10 cellular contexts compared by ENCODE assay signal in genomic region chrX:71195959-71196727, GRCh38. TPM values are rescaled to one million over a fixed set of nuclear protein-coding genes. Genes with fewer than 3 reads are reported as not detected.
DNase-seq lines count a peak whose midpoint lies in the region; ATAC-seq and TF ChIP-seq lines count a peak whose summit lies in the region.
"Had no signal": no experiment of that assay in that cellular context is flagged by ENCODE, and none has a peak within 500 bp of the region (broad histone marks: within the 10 kb centered on the region; RNA-seq: fewer than 3 reads in every experiment).

No MANE protein-coding gene starts in this region.

- H3K9me3 ChIP-seq in mucosa of descending colon, result no peaks in the 10 kb centered on the region

- CTCF ChIA-PET in HEK293T (lab: Yijun Ruan, JAX), result interaction anchor here (1.3 kb wide), 1 partner anchor 216 kb away, joined by 3 read pairs; no protein-coding TSS in a partner anchor

- DNase-seq in OCI-M1 (lab: John Stamatoyannopoulos, UW) (peak; percentile 23), mucosa of descending colon (no peak), NCI-H146 treated with DMSO at 0.1 percent for 48 hours (lab: John Stamatoyannopoulos, UW; ENCODE audit: unreplicated experiment) (no peak), HEK293T (ENCODE audit: extremely low spot score) (no peak), COLO668 (lab: John Stamatoyannopoulos, UW; ENCODE audit: unreplicated experiment) (no peak)
- DNase-seq: dorsolateral prefrontal cortex had no signal

- peak; percentile 50 for ATAC-seq in GM18858 (IDR thresholded peaks at IDR 0.05; ENCODE audit: unreplicated experiment)
- ATAC-seq in GM21717 (IDR thresholded peaks at IDR 0.05; ENCODE audit: unreplicated experiment), result peak; percentile 51
- ATAC-seq in mucosa of descending colon, result peak; percentile 21
- no peak for ATAC-seq in GM21367 (IDR thresholded peaks at IDR 0.05; ENCODE audit: unreplicated experiment)

- no peak overlapping the region for H3K4me3 ChIP-seq in mucosa of descending colon

- no peaks in the 10 kb centered on the region for H3K4me1 ChIP-seq in mucosa of descending colon (ENCODE audit: low read depth)

- POLR2A ChIA-PET in HEK293T (lab: Yijun Ruan, JAX), result interaction anchor here (1.5 kb wide), 1 partner anchor 14 kb away, joined by 7 read pairs; no protein-coding TSS in a partner anchor

- no peaks in the 10 kb centered on the region for H3K36me3 ChIP-seq in mucosa of descending colon (ENCODE audit: low read depth)

- intact Hi-C loops in mucosa of descending colon (cut with DNase I, micrococcal nuclease), result no loop called here

- TF ChIP-seq CTCF in mucosa of descending colon (IDR thresholded peaks at IDR 0.05), result no peak

TF ChIP-seq in HEK293T, 16 proteins besides CTCF, POLR2A, EP300 and RAD21:
- TF ChIP-seq L3MBTL2 (conservative IDR thresholded peaks at IDR 0.05) (no peak), FOXK2 (IDR thresholded peaks at IDR 0.05) (no peak), FOXA1 (IDR thresholded peaks at IDR 0.05) (no peak), NFRKB (IDR thresholded peaks at IDR 0.05) (no peak), LEF1 (IDR thresholded peaks at IDR 0.05; ENCODE audit: borderline replicate concordance) (no peak), ELF4 (IDR thresholded peaks at IDR 0.05) (no peak), TARDBP (IDR thresholded peaks at IDR 0.05) (no peak), SUZ12 (IDR thresholded peaks at IDR 0.05) (no peak), CTBP1 (IDR thresholded peaks at IDR 0.05; ENCODE audit: borderline replicate concordance) (no peak), BHLHE40 (IDR thresholded peaks at IDR 0.05; ENCODE audit: borderline replicate concordance) (no peak), SP1 (IDR thresholded peaks at IDR 0.05) (no peak), FOXM1 (IDR thresholded peaks at IDR 0.05; ENCODE audit: borderline replicate concordance) (no peak), HDGF (IDR thresholded peaks at IDR 0.05; ENCODE audit: borderline replicate concordance) (no peak), ARNT (IDR thresholded peaks at IDR 0.05) (no peak), ZNF384 (IDR thresholded peaks at IDR 0.05) (no peak)
- TF ChIP-seq, protein P1, sequence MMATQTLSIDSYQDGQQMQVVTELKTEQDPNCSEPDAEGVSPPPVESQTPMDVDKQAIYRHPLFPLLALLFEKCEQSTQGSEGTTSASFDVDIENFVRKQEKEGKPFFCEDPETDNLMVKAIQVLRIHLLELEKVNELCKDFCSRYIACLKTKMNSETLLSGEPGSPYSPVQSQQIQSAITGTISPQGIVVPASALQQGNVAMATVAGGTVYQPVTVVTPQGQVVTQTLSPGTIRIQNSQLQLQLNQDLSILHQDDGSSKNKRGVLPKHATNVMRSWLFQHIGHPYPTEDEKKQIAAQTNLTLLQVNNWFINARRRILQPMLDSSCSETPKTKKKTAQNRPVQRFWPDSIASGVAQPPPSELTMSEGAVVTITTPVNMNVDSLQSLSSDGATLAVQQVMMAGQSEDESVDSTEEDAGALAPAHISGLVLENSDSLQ (IDR thresholded peaks at IDR 0.05), result no peak

RNA-seq across cellular contexts. Expression of gene GJB1, which starts 26.9 kb away (rescaled TPM):
- total RNA-seq in mucosa of descending colon, result 10 to 100 TPM; 24.2 to 78.9 (median 58.2) TPM
- total RNA-seq: lung microvascular endothelial cell had no signal

RNA-seq across cellular contexts. Expression of gene NLGN3, which starts 51.5 kb away (rescaled TPM):
- 1 to 10 TPM in 1 of 3 donors, under 1 TPM in 2; 0.46 to 3.1 (median 0.94) TPM for total RNA-seq in mucosa of descending colon

RNA-seq across cellular contexts. Expression of gene ZMYM3, which starts 57.8 kb away (rescaled TPM):
- total RNA-seq in mucosa of descending colon, result 10 to 100 TPM; 13.7 to 24.9 (median 16.4) TPM
